In genomic region chr10:84494849-84495180, GRCh38 we compare ENCODE assay signal across 2 cellular contexts.
A peak's percentile ranks its signal among the peaks of the same experiment; 100 is the strongest.
TF ChIP-seq lines count a peak whose summit lies in the region.

No MANE protein-coding gene starts in this region.

TF ChIP-seq in HepG2, 621 proteins besides CTCF, POLR2A, EP300 and RAD21:
- TF ChIP-seq ZNF451 (CRISPR knock-in tag; IDR thresholded peaks at IDR 0.05) = no peak
- peak; percentile 89 to 96 for TF ChIP-seq MAFK (conservative IDR thresholded peaks at IDR 0.05 in 1 of 2, IDR thresholded peaks at IDR 0.05 in 1 of 2; ENCODE audit: low read length in 2 of 2)
- TF ChIP-seq REST (IDR thresholded peaks at IDR 0.05; ENCODE audit: borderline replicate concordance in 1 of 2, low read depth in 1 of 2, low read length in 2 of 2) = no peak
- no peak for TF ChIP-seq TBP (CRISPR knock-in tag; IDR thresholded peaks at IDR 0.05)
- TF ChIP-seq ZNF543 (CRISPR knock-in tag; IDR thresholded peaks at IDR 0.05) = no peak
- TF ChIP-seq ZBTB39 (CRISPR knock-in tag; IDR thresholded peaks at IDR 0.05) = no peak
- TF ChIP-seq MAFF (IDR thresholded peaks at IDR 0.05; ENCODE audit: low read depth, low read length) = peak; percentile 88
- no peak for TF ChIP-seq WIZ (CRISPR knock-in tag; IDR thresholded peaks at IDR 0.05)
- TF ChIP-seq SP1 (IDR thresholded peaks at IDR 0.05) = no peak
- TF ChIP-seq SP1 (CRISPR knock-in tag; IDR thresholded peaks at IDR 0.05) = no peak
- TF ChIP-seq MEIS1 (CRISPR knock-in tag; IDR thresholded peaks at IDR 0.05; ENCODE audit: borderline replicate concordance) = no peak

TF ChIP-seq in K562, 482 proteins besides CTCF, POLR2A, EP300 and RAD21:
- TF ChIP-seq C11orf30 (IDR thresholded peaks at IDR 0.05; ENCODE audit: low read depth) (peak; percentile 85), MAFK (IDR thresholded peaks at IDR 0.05; ENCODE audit: low read length) (peak; percentile 89), POLR2AphosphoS2 (IDR thresholded peaks at IDR 0.05; ENCODE audit: low read length) (no peak), MAFG (tag; conservative IDR thresholded peaks at IDR 0.05) (peak; percentile 88), YBX1 (IDR thresholded peaks at IDR 0.05) (no peak), MAFF (IDR thresholded peaks at IDR 0.05; ENCODE audit: low read length) (peak; percentile 84), ZNF316 (IDR thresholded peaks at IDR 0.05) (peak; percentile 96), ZBTB7A (IDR thresholded peaks at IDR 0.05; ENCODE audit: borderline replicate concordance, control insufficient read depth, low read depth, low read length) (no peak), NCOA6 (IDR thresholded peaks at IDR 0.05) (no peak)
